Comparison of ENCODE assay signal across 21 cellular contexts in the genomic region with DNA sequence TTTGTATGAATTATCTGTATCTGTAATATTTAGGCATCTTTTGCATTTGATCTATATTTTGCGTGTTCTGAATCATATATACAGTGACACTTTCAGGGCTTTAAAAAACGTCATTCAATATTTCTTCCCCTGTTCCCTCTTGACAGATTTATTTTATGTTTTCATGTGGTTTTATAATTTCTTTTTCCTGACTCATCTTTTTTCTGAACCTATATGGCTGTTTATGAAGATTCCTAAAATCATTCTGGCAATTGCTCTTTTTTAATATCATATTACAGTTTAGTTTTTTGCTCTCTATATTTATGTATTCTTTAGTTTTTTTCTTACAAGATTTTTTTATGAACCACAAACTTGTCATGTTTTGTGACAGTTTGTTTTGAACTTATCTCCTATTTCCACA.
DNase-seq lines count a peak whose midpoint lies in the region; ATAC-seq, FAIRE-seq and TF ChIP-seq lines count a peak whose summit lies in the region.
"Had no signal": no experiment of that assay in that cellular context is flagged by ENCODE, and none has a peak within 500 bp of the region (broad histone marks: within the 10 kb centered on the region; RNA-seq: fewer than 3 reads in every experiment).

No MANE protein-coding gene starts in this region.

- TF ChIP-seq POLR2A in testis (IDR thresholded peaks at IDR 0.05), result no peak

- no peak overlapping the region for H3K4me3 Mint-ChIP-seq in activated T-cell treated with anti-CD3 and anti-CD28 coated beads, Interleukin-2, amount 50 U/mL, for 24 hours
- no peak overlapping the region for H3K4me3 Mint-ChIP-seq in activated T-cell treated with anti-CD3 and anti-CD28 coated beads, Interleukin-2, amount 50 U/mL, for 72 hours
- H3K4me3 Mint-ChIP-seq: GM23338 had no signal

- no peak for ATAC-seq in activated T-cell treated with anti-CD3 and anti-CD28 coated beads, Interleukin-2, amount 50 U/mL, for 72 hours (replicated peaks in 1 of 2)
- ATAC-seq in HG02678 (IDR thresholded peaks at IDR 0.05; ENCODE audit: unreplicated experiment), result no peak
- ATAC-seq: GM23338 had no signal

- FAIRE-seq in colon (lab: Jason Lieb, UNC) (peak; percentile 65), small intestine (lab: Jason Lieb, UNC) (peak; percentile 23)
- FAIRE-seq: G401.6, GM18507 had no signal

- peaks cover 93% of the 10 kb centered on the region for H3K36me3 Mint-ChIP-seq in activated T-cell treated with anti-CD3 and anti-CD28 coated beads, Interleukin-2, amount 50 U/mL, for 24 hours (ENCODE audit: low read depth)
- H3K36me3 Mint-ChIP-seq in activated T-cell treated with anti-CD3 and anti-CD28 coated beads, Interleukin-2, amount 50 U/mL, for 72 hours (ENCODE audit: insufficient read depth in 2 of 2), result peaks cover 8 to 24% of the 10 kb centered on the region in 2 donors

- H3K27me3 ChIP-seq in small intestine (ENCODE audit: control insufficient read depth in 2 of 2, insufficient read depth in 2 of 2, low read length in 2 of 2) (no peaks in the 10 kb centered on the region), testis (no peaks in the 10 kb centered on the region)
- H3K27me3 ChIP-seq: Peyer's patch had no signal

- no peak for TF ChIP-seq CTCF in testis (IDR thresholded peaks at IDR 0.05)

- no peaks in the 10 kb centered on the region for H3K27me3 Mint-ChIP-seq in activated T-cell treated with anti-CD3 and anti-CD28 coated beads, Interleukin-2, amount 50 U/mL, for 24 hours
- no peaks in the 10 kb centered on the region for H3K27me3 Mint-ChIP-seq in activated T-cell treated with anti-CD3 and anti-CD28 coated beads, Interleukin-2, amount 50 U/mL, for 72 hours (ENCODE audit: low read depth)

- no peak overlapping the region for H3K27ac ChIP-seq in small intestine (ENCODE audit: low read depth in 1 of 2, low read length in 1 of 2)
- H3K27ac ChIP-seq in testis, result no peak overlapping the region
- H3K27ac ChIP-seq: HL-60, Peyer's patch had no signal

- H3K27ac Mint-ChIP-seq in activated T-cell treated with anti-CD3 and anti-CD28 coated beads, Interleukin-2, amount 50 U/mL, for 24 hours, result peak overlapping the region; percentile 62
- H3K27ac Mint-ChIP-seq in activated T-cell treated with anti-CD3 and anti-CD28 coated beads, Interleukin-2, amount 50 U/mL, for 72 hours, result no peak overlapping the region
- H3K27ac Mint-ChIP-seq: GM23338 had no signal

- 81 to 90% (median 84%) methylated on average over 2 of the region's 2 CpGs for WGBS in small intestine, 3 donors
- 83 to 85% methylated on average over 2 of the region's 2 CpGs for WGBS in testis, 2 donors

- H3K4me1 ChIP-seq in small intestine (ENCODE audit: control insufficient read depth in 2 of 2, insufficient read depth in 1 of 2, low read depth in 1 of 2, low read length in 1 of 2), result no peaks in the 10 kb centered on the region
- no peaks in the 10 kb centered on the region for H3K4me1 ChIP-seq in testis
- H3K4me1 ChIP-seq: HAP-1, Peyer's patch had no signal

- H3K9me3 ChIP-seq in small intestine (ENCODE audit: control insufficient read depth, low read depth), result no peaks in the 10 kb centered on the region
- no peaks in the 10 kb centered on the region for H3K9me3 ChIP-seq in testis
- H3K9me3 ChIP-seq: HAP-1, Peyer's patch had no signal

- intact Hi-C loops in testis (cut with DNase I; ENCODE audit: low total_unique reads), result no loop called here

- H3K9me3 Mint-ChIP-seq in activated T-cell treated with anti-CD3 and anti-CD28 coated beads, Interleukin-2, amount 50 U/mL, for 24 hours, result no peaks in the 10 kb centered on the region
- no peaks in the 10 kb centered on the region for H3K9me3 Mint-ChIP-seq in activated T-cell treated with anti-CD3 and anti-CD28 coated beads, Interleukin-2, amount 50 U/mL, for 72 hours
- H3K9me3 Mint-ChIP-seq: GM23338 had no signal

- H3K4me1 Mint-ChIP-seq in activated T-cell treated with anti-CD3 and anti-CD28 coated beads, Interleukin-2, amount 50 U/mL, for 24 hours (ENCODE audit: low read depth), result peaks cover 20% of the 10 kb centered on the region
- peaks cover 25% of the 10 kb centered on the region for H3K4me1 Mint-ChIP-seq in activated T-cell treated with anti-CD3 and anti-CD28 coated beads, Interleukin-2, amount 50 U/mL, for 72 hours (ENCODE audit: low read depth)
- H3K4me1 Mint-ChIP-seq: GM23338 had no signal

- no peak for DNase-seq in activated T-cell treated with anti-CD3 and anti-CD28 coated beads, Interleukin-2, amount 50 U/mL, for 24 hours
- no peak for DNase-seq in activated T-cell treated with anti-CD3 and anti-CD28 coated beads, Interleukin-2, amount 50 U/mL, for 72 hours
- peak; percentile 2 for DNase-seq in LHCN-M2 (ENCODE audit: low read depth)
- DNase-seq in small intestine, result no peak
- DNase-seq in stimulated activated CD4-positive, alpha-beta T cell treated with anti-CD3 and anti-CD28 coated beads, Interleukin-4, amount 100 ng/mL, for 4 hours, result no peak
- no peak for DNase-seq in testis
- DNase-seq: 8988T, AML-193, C1 segment of cervical spinal cord, MV-4-11, NCI-H1105 treated with DMSO at 0.1 percent for 48 hours, NCI-H446, NCI-H526, Peyer's patch had no signal

- H3K36me3 ChIP-seq in small intestine (ENCODE audit: control insufficient read depth in 2 of 2, insufficient read depth in 2 of 2, low read length in 2 of 2), result peaks cover 20 to 28% of the 10 kb centered on the region in 2 donors
- H3K36me3 ChIP-seq in testis (ENCODE audit: low read depth, missing control alignments), result no peaks in the 10 kb centered on the region
- H3K36me3 ChIP-seq: HAP-1 had no signal

- H3K4me3 ChIP-seq in small intestine (ENCODE audit: low read depth in 1 of 2, low read length in 2 of 2), result no peak overlapping the region
- H3K4me3 ChIP-seq in testis, result no peak overlapping the region
- H3K4me3 ChIP-seq: GM23338, HAP-1, Peyer's patch had no signal
